ENCODE assay signal across 1 cellular context in genomic region chr9:20611751-20612287, GRCh38.
A peak's percentile ranks its signal among the peaks of the same experiment; 100 is the strongest.
TF ChIP-seq lines count a peak whose summit lies in the region.

No MANE protein-coding gene starts in this region.

TF ChIP-seq in HEK293, 187 proteins besides CTCF, POLR2A, EP300 and RAD21 (continued from another document and continues in another):
- TF ChIP-seq HIC1 (tag by site-specific recombination; IDR thresholded peaks at IDR 0.05): no peak
- no peak for TF ChIP-seq SCRT1 (tag by site-specific recombination; IDR thresholded peaks at IDR 0.05; ENCODE audit: borderline replicate concordance)
- no peak for TF ChIP-seq ZNF473 (tag by site-specific recombination; IDR thresholded peaks at IDR 0.05)
- no peak for TF ChIP-seq ZNF16 (tag by site-specific recombination; IDR thresholded peaks at IDR 0.05; ENCODE audit: low read depth)
- peak; percentile 41; the same call in 1 of the 2 replicates for TF ChIP-seq GLI2 (tag by site-specific recombination; IDR thresholded peaks at IDR 0.05; ENCODE audit: borderline replicate concordance, low read depth)
- TF ChIP-seq ZNF404 (tag by site-specific recombination; IDR thresholded peaks at IDR 0.05): no peak
- no peak for TF ChIP-seq KLF8 (tag by site-specific recombination; IDR thresholded peaks at IDR 0.05)
- no peak for TF ChIP-seq ZNF488 (tag by site-specific recombination; IDR thresholded peaks at IDR 0.05)
- TF ChIP-seq ZNF366 (tag by site-specific recombination; conservative IDR thresholded peaks at IDR 0.05): peak; percentile 58; the same call in 1 of the 2 replicates
- TF ChIP-seq ZNF549 (tag by site-specific recombination; IDR thresholded peaks at IDR 0.05): no peak
- no peak for TF ChIP-seq REST (tag by site-specific recombination; IDR thresholded peaks at IDR 0.05)
- TF ChIP-seq SP7 (tag by site-specific recombination; IDR thresholded peaks at IDR 0.05): peak; percentile 70; the same call in 1 of the 2 replicates
- TF ChIP-seq ZNF707 (tag by site-specific recombination; IDR thresholded peaks at IDR 0.05): no peak
- no peak for TF ChIP-seq ZNF157 (tag by site-specific recombination; IDR thresholded peaks at IDR 0.05)
- no peak for TF ChIP-seq ZNF623 (tag by site-specific recombination; IDR thresholded peaks at IDR 0.05)
- no peak for TF ChIP-seq ZBTB48 (tag by site-specific recombination; IDR thresholded peaks at IDR 0.05)
- TF ChIP-seq PRDM6 (tag by site-specific recombination; IDR thresholded peaks at IDR 0.05): peak; percentile 87
- no peak for TF ChIP-seq ZNF416 (tag by site-specific recombination; IDR thresholded peaks at IDR 0.05)
- no peak for TF ChIP-seq ZNF501 (tag by site-specific recombination; IDR thresholded peaks at IDR 0.05)
- no peak for TF ChIP-seq ZNF132 (tag by site-specific recombination; IDR thresholded peaks at IDR 0.05; ENCODE audit: borderline replicate concordance)
- peak; percentile 56; the same call in 1 of the 2 replicates for TF ChIP-seq ZNF843 (tag by site-specific recombination; IDR thresholded peaks at IDR 0.05)
- TF ChIP-seq ZBTB7A (tag by site-specific recombination; IDR thresholded peaks at IDR 0.05; ENCODE audit: low read depth): no peak
- TF ChIP-seq ZNF398 (tag by site-specific recombination; IDR thresholded peaks at IDR 0.05): no peak
- TF ChIP-seq ZNF529 (tag by site-specific recombination; IDR thresholded peaks at IDR 0.05; ENCODE audit: insufficient replicate concordance): no peak
- TF ChIP-seq WT1 (tag by site-specific recombination; IDR thresholded peaks at IDR 0.05): no peak
- no peak for TF ChIP-seq ZNF280C (tag by site-specific recombination; IDR thresholded peaks at IDR 0.05)
- TF ChIP-seq ZXDB (tag by site-specific recombination; IDR thresholded peaks at IDR 0.05): no peak
- TF ChIP-seq ZNF776 (tag by site-specific recombination; IDR thresholded peaks at IDR 0.05; ENCODE audit: borderline replicate concordance): no peak
- no peak for TF ChIP-seq ZNF292 (tag by site-specific recombination; IDR thresholded peaks at IDR 0.05; ENCODE audit: borderline replicate concordance, low read depth)
- no peak for TF ChIP-seq ZNF768 (tag by site-specific recombination; IDR thresholded peaks at IDR 0.05)
- no peak for TF ChIP-seq ZIC2 (tag by site-specific recombination; IDR thresholded peaks at IDR 0.05)
- no peak for TF ChIP-seq ZNF596 (tag by site-specific recombination; IDR thresholded peaks at IDR 0.05)
- no peak for TF ChIP-seq ZNF423 (tag by site-specific recombination; IDR thresholded peaks at IDR 0.05)
- TF ChIP-seq ZFP37 (tag by site-specific recombination; IDR thresholded peaks at IDR 0.05): no peak
- TF ChIP-seq ZBTB44 (tag by site-specific recombination; IDR thresholded peaks at IDR 0.05): peak; percentile 75
- TF ChIP-seq KLF17 (tag by site-specific recombination; IDR thresholded peaks at IDR 0.05): no peak
- peak; percentile 78 for TF ChIP-seq ZEB2 (tag by site-specific recombination; IDR thresholded peaks at IDR 0.05)
- no peak for TF ChIP-seq ZNF280D (tag by site-specific recombination; IDR thresholded peaks at IDR 0.05)
- no peak for TF ChIP-seq ZNF211 (tag by site-specific recombination; IDR thresholded peaks at IDR 0.05; ENCODE audit: low read depth)
- TF ChIP-seq ZNF658 (tag by site-specific recombination; IDR thresholded peaks at IDR 0.05): no peak
- no peak for TF ChIP-seq ZNF354C (tag by site-specific recombination; IDR thresholded peaks at IDR 0.05; ENCODE audit: borderline replicate concordance, low read depth)
- no peak for TF ChIP-seq ZNF664 (tag by site-specific recombination; IDR thresholded peaks at IDR 0.05)
- no peak for TF ChIP-seq HOXC10 (CRISPR knock-in tag; IDR thresholded peaks at IDR 0.05)
- no peak for TF ChIP-seq ZNF610 (tag by site-specific recombination; IDR thresholded peaks at IDR 0.05; ENCODE audit: borderline replicate concordance)
- no peak for TF ChIP-seq ZNF114 (tag by site-specific recombination; IDR thresholded peaks at IDR 0.05)
- no peak for TF ChIP-seq HOXA7 (CRISPR knock-in tag; IDR thresholded peaks at IDR 0.05; ENCODE audit: borderline replicate concordance)
- no peak for TF ChIP-seq ZNF350 (tag by site-specific recombination; IDR thresholded peaks at IDR 0.05)
- TF ChIP-seq ZSCAN16 (tag by site-specific recombination; IDR thresholded peaks at IDR 0.05): no peak
- TF ChIP-seq TRIM28 (IDR thresholded peaks at IDR 0.05; ENCODE audit: borderline replicate concordance, low read length): peak; percentile 71; the same call in 1 of the 2 replicates
